Comparison of ENCODE assay signal across 10 cellular contexts in genomic region chr7:72954563-72955198, GRCh38. TPM values are rescaled to one million over a fixed set of nuclear protein-coding genes. Genes with fewer than 3 reads are reported as not detected.
DNase-seq lines count a peak whose midpoint lies in the region; ATAC-seq and TF ChIP-seq lines count a peak whose summit lies in the region.
"Not testable (repeated sequence)": the region's sequence is repeated elsewhere in the genome, so short reads cannot be mapped to it uniquely, and the experiment has no call there.
"Had no signal": no experiment of that assay in that cellular context is flagged by ENCODE, and none has a peak within 500 bp of the region (broad histone marks: within the 10 kb centered on the region; RNA-seq: fewer than 3 reads in every experiment).

No MANE protein-coding gene starts in this region.

- H3K27ac ChIP-seq in esophagus squamous epithelium (peak overlapping the region in 1 of 4 donors; percentile 60), transverse colon (peak overlapping the region in 2 of 4 donors; percentile 68 to 73)

- H3K36me3 ChIP-seq in esophagus squamous epithelium, transverse colon: not testable (repeated sequence)

- intact Hi-C loops in esophagus squamous epithelium (cut with DNase I); transverse colon (cut with DNase I; ENCODE audit: low total_unique reads): not testable (repeated sequence)

- POLR2A ChIA-PET in naive thymus-derived CD8-positive, alpha-beta T cell (lab: Charles Lee) = interaction anchor here (0.7 kb wide), 2 partner anchors 17 to 39 kb away, joined by 3 read pairs; no protein-coding TSS in a partner anchor

- not testable (repeated sequence) for H3K4me1 Mint-ChIP-seq in naive thymus-derived CD8-positive, alpha-beta T cell

- not testable (repeated sequence) for H3K36me3 Mint-ChIP-seq in naive thymus-derived CD8-positive, alpha-beta T cell

- peak overlapping the region; percentile 50 to 86 (median 74) for H3K4me3 Mint-ChIP-seq in naive thymus-derived CD8-positive, alpha-beta T cell

- H3K27me3 ChIP-seq in esophagus squamous epithelium, transverse colon: not testable (repeated sequence)

- not testable (repeated sequence) for H3K27me3 Mint-ChIP-seq in naive thymus-derived CD8-positive, alpha-beta T cell

- TF ChIP-seq EP300 in transverse colon (IDR thresholded peaks at IDR 0.05; ENCODE audit: low read depth) = not testable (repeated sequence)

- WGBS in esophagus squamous epithelium, 2 donors = no CpG with 5 or more reads among the region's 45 CpGs
- WGBS in transverse colon (ENCODE audit: low coverage in 1 of 2), 2 donors = 49% methylated on average over 7 of the region's 45 CpGs; no CpG with 5 or more reads in 1 of the 2 donors

- TF ChIP-seq POLR2A in GM18505 (IDR thresholded peaks at IDR 0.05; ENCODE audit: borderline replicate concordance, extremely low read depth, insufficient read depth, insufficient read length); NB4 (IDR thresholded peaks at IDR 0.05; ENCODE audit: extremely low read depth, insufficient read length); esophagus squamous epithelium (IDR thresholded peaks at IDR 0.05): not testable (repeated sequence)
- peak; percentile 19 for TF ChIP-seq POLR2A in transverse colon (IDR thresholded peaks at IDR 0.05)

- H3K27ac Mint-ChIP-seq in naive thymus-derived CD8-positive, alpha-beta T cell = peak overlapping the region in 7 of 10 donors; percentile 40 to 84 (median 74)

- ATAC-seq in GM18505 (IDR thresholded peaks at IDR 0.05; ENCODE audit: unreplicated experiment) = peak; percentile 81
- ATAC-seq in GM21447 (IDR thresholded peaks at IDR 0.05; ENCODE audit: unreplicated experiment) = peak; percentile 86
- peak; percentile 80 for ATAC-seq in HG03039 (IDR thresholded peaks at IDR 0.05; ENCODE audit: unreplicated experiment)
- ATAC-seq in naive thymus-derived CD8-positive, alpha-beta T cell = peak; percentile 90 to 93

- in situ Hi-C loops in transverse colon (cut with MboI; ENCODE audit: low pct_ligation_motif_present in 1 of 4, low pct_unique_long_range_greater_than_20kb in 1 of 4, low sequenced_read_pairs in 3 of 4) = not testable (repeated sequence)

- not testable (repeated sequence) for H3K9me3 Mint-ChIP-seq in naive thymus-derived CD8-positive, alpha-beta T cell

- H3K4me3 ChIP-seq in NB4 (ENCODE audit: low read depth, low read length) = peak overlapping the region; percentile 55
- H3K4me3 ChIP-seq in esophagus squamous epithelium = peak overlapping the region; percentile 22 to 61 (median 42)
- peak overlapping the region in 2 of 4 donors; percentile 29 to 50 for H3K4me3 ChIP-seq in transverse colon

- not testable (repeated sequence) for TF ChIP-seq CTCF in NB4 (IDR thresholded peaks at IDR 0.05; ENCODE audit: low read depth, low read length); esophagus squamous epithelium (IDR thresholded peaks at IDR 0.05); transverse colon (IDR thresholded peaks at IDR 0.05)

- H3K4me1 ChIP-seq in esophagus squamous epithelium, transverse colon: not testable (repeated sequence)

- not testable (repeated sequence) for DNase-seq in NB4 (ENCODE audit: low read depth); esophagus squamous epithelium (lab: John Stamatoyannopoulos, UW); transverse colon
- DNase-seq in activated naive CD4-positive, alpha-beta T cell treated with Interleukin-2 at 50 U/mL for 16 hours = peak; percentile 16
- DNase-seq in naive thymus-derived CD8-positive, alpha-beta T cell = peak in 4 of 10 donors; percentile 18 to 40 (median 30)

- H3K9me3 ChIP-seq in esophagus squamous epithelium, transverse colon: not testable (repeated sequence)

RNA-seq across cellular contexts. Expression of gene TRIM74, which starts 14.6 kb away (rescaled TPM):
- under 1 TPM in 1 of 4 donors, not detected in 3; 0.38 TPM for total RNA-seq in esophagus squamous epithelium
- total RNA-seq in naive thymus-derived CD8-positive, alpha-beta T cell = 1 to 10 TPM; 8.3 to 9.1 TPM
- under 1 TPM in 2 of 3 donors, not detected in 1; 0.40 to 0.43 TPM for polyA plus RNA-seq in naive thymus-derived CD8-positive, alpha-beta T cell
- under 1 TPM in 1 of 4 donors, not detected in 3; 0.82 TPM for total RNA-seq in transverse colon
- total RNA-seq: ascending aorta, M059J had no signal

RNA-seq across cellular contexts. Expression of gene POM121, which starts 29.8 kb away (rescaled TPM):
- 10 to 100 TPM; 12.0 to 20.8 (median 15.7) TPM for total RNA-seq in esophagus squamous epithelium
- total RNA-seq in naive thymus-derived CD8-positive, alpha-beta T cell = 10 to 100 TPM; 65.9 to 67.8 TPM
- polyA plus RNA-seq in naive thymus-derived CD8-positive, alpha-beta T cell = 10 to 100 TPM in 2 of 3 donors, 1 to 10 TPM in 1; 9.0 to 18.4 (median 11.8) TPM
- 10 to 100 TPM; 17.1 to 49.0 (median 23.6) TPM for total RNA-seq in transverse colon

Comparison
In these comparisons a context has a peak if more than half of its experiments do, and no peak if none do; other contexts are left out.
1. RNA of gene TRIM74, which starts 14.6 kb away (total RNA-seq): 8.3 to 9.1 TPM in naive thymus-derived CD8-positive, alpha-beta T cell; 0.82 TPM in transverse colon and 0.38 TPM in esophagus squamous epithelium; every median in the first group is over 4 times any median in the second.
2. Peak in every context shown above with its lines, with median percentiles within 50 percentile points of each other: ATAC-seq.